ENCODE assay signal across 21 cellular contexts in genomic region chrX:44042124-44042523, GRCh38.
"Had no signal": no experiment of that assay in that cellular context is flagged by ENCODE, and none has a peak within 500 bp of the region (broad histone marks: within the 10 kb centered on the region; RNA-seq: fewer than 3 reads in every experiment).

No MANE protein-coding gene starts in this region.

- H3K4me3 ChIP-seq: dorsolateral prefrontal cortex, lung, tibial artery had no signal

- H3K9me3 ChIP-seq: SK-N-SH, tibial artery had no signal

- H3K27ac ChIP-seq: tibial artery had no signal

- H3K36me3 ChIP-seq: tibial artery had no signal

- H3K4me2 ChIP-seq: SK-N-SH had no signal

- H3K27me3 ChIP-seq: tibial artery had no signal

- H3K4me1 ChIP-seq: tibial artery had no signal

- ATAC-seq: activated CD8-positive, alpha-beta T cell treated with anti-CD3 and anti-CD28 coated beads, Interleukin-2, amount 10 ng/mL, durations not matched to agents 7 days and 5 days; activated naive CD8-positive, alpha-beta T cell treated with anti-CD3 and anti-CD28 coated beads, Interleukin-2, amount 50 U/mL, for 24 hours; activated T-cell treated with anti-CD3 and anti-CD28 coated beads, Interleukin-2, amount 50 U/mL, for 4 hours; left lobe of liver had no signal

- H3K9ac ChIP-seq: SK-N-SH had no signal

- FAIRE-seq: keratinocyte, urothelium cell line had no signal

- DNase-seq: activated CD4-positive, alpha-beta T cell treated with anti-CD3 and anti-CD28 coated beads for 48 hours; activated CD4-positive, CD25-positive, alpha-beta regulatory T cell; activated CD8-positive, alpha-beta T cell treated with anti-CD3 and anti-CD28 coated beads, Interleukin-2, amount 10 ng/mL, durations not matched to agents 7 days and 5 days; activated effector memory CD4-positive, alpha-beta T cell treated with Interleukin-2 at 50 U/mL for 16 hours; activated naive CD4-positive, alpha-beta T cell treated with anti-CD3 and anti-CD28 coated beads, Interleukin-2, amount 10 ng/mL, durations not matched to agents 7 days and 5 days; activated naive CD8-positive, alpha-beta T cell treated with anti-CD3 and anti-CD28 coated beads, Interleukin-2, amount 50 U/mL, for 24 hours; activated T-cell treated with anti-CD3 and anti-CD28 coated beads, Interleukin-2, amount 50 U/mL, for 4 hours; aorta; dorsolateral prefrontal cortex; endodermal cell; foreskin melanocyte; SK-N-SH; stimulated activated CD4-positive, alpha-beta T cell treated with anti-CD3 and anti-CD28 coated beads, Interleukin-12 subunit alpha, Interleukin-12 subunit beta, amount 100 ng/mL, for 4 hours; stimulated activated CD4-positive, alpha-beta T cell treated with anti-CD3 and anti-CD28 coated beads, Interleukin-1b, Interleukin-23, amount 100 ng/mL, for 48 hours; stimulated activated CD8-positive, alpha-beta memory T cell treated with anti-CD3 and anti-CD28 coated beads, Interleukin-4, amount 100 ng/mL, for 48 hours; stimulated activated naive CD4-positive, alpha-beta T cell; tibial artery had no signal
